Comparison of ENCODE assay signal across 1 cellular context in genomic region chr3:151943539-151943938, GRCh38.
TF ChIP-seq lines count a peak whose summit lies in the region.

No MANE protein-coding gene starts in this region.

TF ChIP-seq in HepG2, 621 proteins besides CTCF, POLR2A, EP300 and RAD21 (continued from another document):
- no peak for TF ChIP-seq FOXP1 (IDR thresholded peaks at IDR 0.05)
- TF ChIP-seq FOXP1 (CRISPR knock-in tag; IDR thresholded peaks at IDR 0.05), result peak; percentile 27; the same call in 1 of the 2 replicates
- no peak for TF ChIP-seq ZSCAN12 (CRISPR knock-in tag; IDR thresholded peaks at IDR 0.05)
